13 cellular contexts compared by ENCODE assay signal in genomic region chrX:41090568-41091238, GRCh38. TPM values are rescaled to one million over a fixed set of nuclear protein-coding genes. Genes with fewer than 3 reads are reported as not detected.
A peak's percentile ranks its signal among the peaks of the same experiment; 100 is the strongest.
DNase-seq lines count a peak whose midpoint lies in the region; ATAC-seq and TF ChIP-seq lines count a peak whose summit lies in the region.
"Had no signal": no experiment of that assay in that cellular context is flagged by ENCODE, and none has a peak within 500 bp of the region (broad histone marks: within the 10 kb centered on the region; RNA-seq: fewer than 3 reads in every experiment).

No MANE protein-coding gene starts in this region.

- no peaks in the 10 kb centered on the region for H3K9me3 Mint-ChIP-seq in MCF 10A (ENCODE audit: unreplicated experiment)
- H3K9me3 Mint-ChIP-seq in activated naive CD8-positive, alpha-beta T cell treated with anti-CD3 and anti-CD28 coated beads, Interleukin-2, amount 10 ng/mL, durations not matched to agents 7 days and 5 days = no peaks in the 10 kb centered on the region

- H3K4me1 ChIP-seq in breast epithelium = peaks cover 0 to 5% of the 10 kb centered on the region in 2 donors
- H3K4me1 ChIP-seq in iPS-18a (ENCODE audit: control insufficient read depth, low read depth, low read length) = peaks cover 8% of the 10 kb centered on the region
- peaks cover 27% of the 10 kb centered on the region for H3K4me1 ChIP-seq in upper lobe of right lung
- peaks cover 31% of the 10 kb centered on the region for H3K4me1 ChIP-seq in Karpas-422 (ENCODE audit: low read length)

- no TSS peak for BruUV-seq in MCF 10A (replicated peaks; lab: Mats Ljungman, UMichigan)

- POLR2A ChIA-PET in MCF 10A (lab: Yijun Ruan, JAX) = interaction anchor here (0.8 to 1.8 kb wide), 3 partner anchors 9 to 356 kb away, joined by 3 to 5 read pairs (median 4); partner anchors contain the start of gene MED14
- POLR2A ChIA-PET in activated naive CD8-positive, alpha-beta T cell treated with anti-CD3 and anti-CD28 coated beads, Interleukin-2, amount 10 ng/mL, durations not matched to agents 7 days and 5 days (lab: Charles Lee) = interaction anchor here (0.9 kb wide), 1 partner anchor 9 kb away, joined by 3 read pairs; no protein-coding TSS in a partner anchor

- H3K9ac ChIP-seq in iPS-18a (ENCODE audit: low read length) = no peak overlapping the region
- H3K9ac ChIP-seq in Karpas-422 (ENCODE audit: low read length) = no peak overlapping the region

- H3K36me3 ChIP-seq in breast epithelium (no peaks in the 10 kb centered on the region), iPS-18a (ENCODE audit: control insufficient read depth, low read depth, low read length) (peaks cover 16% of the 10 kb centered on the region), upper lobe of right lung (no peaks in the 10 kb centered on the region), Karpas-422 (ENCODE audit: insufficient read depth, low read length) (peaks cover 29% of the 10 kb centered on the region; the same call in 1 of the 2 replicates)

- intact Hi-C loops in MCF 10A (cut with micrococcal nuclease) (no loop called here), breast epithelium (cut with DNase I; ENCODE audit: low total_unique reads) (no loop called here), upper lobe of right lung (cut with DNase I) (no loop called here)

- H3K27ac Mint-ChIP-seq in MCF 10A (ENCODE audit: low read depth, unreplicated experiment) = peak overlapping the region; percentile 79
- no peak overlapping the region for H3K27ac Mint-ChIP-seq in activated naive CD8-positive, alpha-beta T cell treated with anti-CD3 and anti-CD28 coated beads, Interleukin-2, amount 10 ng/mL, durations not matched to agents 7 days and 5 days

- H3K79me2 ChIP-seq in Karpas-422 (ENCODE audit: low read length) = peaks cover 100% of the 10 kb centered on the region

- TF ChIP-seq CTCF in MCF 10A (IDR thresholded peaks at IDR 0.05; ENCODE audit: unreplicated experiment) (no peak), breast epithelium (IDR thresholded peaks at IDR 0.05) (no peak), upper lobe of right lung (IDR thresholded peaks at IDR 0.05) (no peak)

- no peak overlapping the region for H3K4me2 ChIP-seq in Karpas-422 (ENCODE audit: low read depth, low read length, poor library complexity, severe bottlenecking)

- H3K27me3 Mint-ChIP-seq in MCF 10A (ENCODE audit: insufficient read depth, unreplicated experiment) = peaks cover 9% of the 10 kb centered on the region
- H3K27me3 Mint-ChIP-seq in activated naive CD8-positive, alpha-beta T cell treated with anti-CD3 and anti-CD28 coated beads, Interleukin-2, amount 10 ng/mL, durations not matched to agents 7 days and 5 days = no peaks in the 10 kb centered on the region

- peak overlapping the region in 1 of 3 donors; percentile 11 for H3K4me3 ChIP-seq in breast epithelium
- peak overlapping the region; percentile 74 for H3K4me3 ChIP-seq in iPS-18a (ENCODE audit: low read length)
- H3K4me3 ChIP-seq in upper lobe of right lung = peak overlapping the region; percentile 11
- H3K4me3 ChIP-seq in Karpas-422 (ENCODE audit: low read length) = no peak overlapping the region

- no peak for DNase-seq in MCF 10A (ENCODE audit: unreplicated experiment)
- DNase-seq in breast epithelium (ENCODE audit: low spot score in 2 of 2) = no peak
- no peak for DNase-seq in activated naive CD8-positive, alpha-beta T cell treated with anti-CD3 and anti-CD28 coated beads, Interleukin-2, amount 10 ng/mL, durations not matched to agents 7 days and 5 days
- DNase-seq in upper lobe of right lung = no peak
- DNase-seq in Karpas-422 = no peak
- no peak for DNase-seq in AML-193 (lab: John Stamatoyannopoulos, UW)
- DNase-seq: activated CD4-positive, alpha-beta T cell treated with anti-CD3 and anti-CD28 coated beads for 4 hours; foreskin melanocyte; NCI-H2171 treated with DMSO at 0.1 percent for 48 hours; SHP77 had no signal

- TF ChIP-seq POLR2A in breast epithelium (IDR thresholded peaks at IDR 0.05) = no peak

- peaks cover 22% of the 10 kb centered on the region for H3K4me1 Mint-ChIP-seq in MCF 10A (ENCODE audit: insufficient read depth, unreplicated experiment)
- peaks cover 29% of the 10 kb centered on the region for H3K4me1 Mint-ChIP-seq in activated naive CD8-positive, alpha-beta T cell treated with anti-CD3 and anti-CD28 coated beads, Interleukin-2, amount 10 ng/mL, durations not matched to agents 7 days and 5 days

- CTCF ChIA-PET in MCF 10A (lab: Yijun Ruan, JAX) = interaction anchor here (0.6 to 1.4 kb wide), 5 partner anchors 13 to 126 kb away, joined by 3 to 4 read pairs (median 3); no protein-coding TSS in a partner anchor

- peak overlapping the region; percentile 55 for H3K4me3 Mint-ChIP-seq in MCF 10A (ENCODE audit: unreplicated experiment)
- peak overlapping the region; percentile 47 for H3K4me3 Mint-ChIP-seq in activated naive CD8-positive, alpha-beta T cell treated with anti-CD3 and anti-CD28 coated beads, Interleukin-2, amount 10 ng/mL, durations not matched to agents 7 days and 5 days

- H3K27me3 ChIP-seq in breast epithelium = peaks cover 0 to 16% of the 10 kb centered on the region in 2 donors
- H3K27me3 ChIP-seq in iPS-18a (ENCODE audit: control insufficient read depth, insufficient read depth, low read length) = no peaks in the 10 kb centered on the region
- no peaks in the 10 kb centered on the region for H3K27me3 ChIP-seq in upper lobe of right lung
- no peaks in the 10 kb centered on the region for H3K27me3 ChIP-seq in Karpas-422 (ENCODE audit: low read length)

- H3K36me3 Mint-ChIP-seq in MCF 10A (ENCODE audit: insufficient read depth, unreplicated experiment) = no peaks in the 10 kb centered on the region
- H3K36me3 Mint-ChIP-seq in activated naive CD8-positive, alpha-beta T cell treated with anti-CD3 and anti-CD28 coated beads, Interleukin-2, amount 10 ng/mL, durations not matched to agents 7 days and 5 days = peaks cover 7% of the 10 kb centered on the region

- H3K9me3 ChIP-seq in breast epithelium = no peaks in the 10 kb centered on the region
- no peaks in the 10 kb centered on the region for H3K9me3 ChIP-seq in iPS-18a (ENCODE audit: control insufficient read depth, low read depth, low read length)
- H3K9me3 ChIP-seq in upper lobe of right lung = no peaks in the 10 kb centered on the region
- H3K9me3 ChIP-seq in Karpas-422 (ENCODE audit: low read length) = no peaks in the 10 kb centered on the region
- H3K9me3 ChIP-seq: BLaER1 treated with 17β-estradiol and CSF1 and Interleukin-3, amounts not matched to agents 10 nM and 100 nM had no signal

- H3K27ac ChIP-seq in breast epithelium = peak overlapping the region in 1 of 2 donors; percentile 17
- H3K27ac ChIP-seq in iPS-18a (ENCODE audit: low read length) = no peak overlapping the region
- H3K27ac ChIP-seq in upper lobe of right lung = no peak overlapping the region
- H3K27ac ChIP-seq in Karpas-422 (ENCODE audit: low read length) = no peak overlapping the region
- H3K27ac ChIP-seq: BLaER1 treated with 17β-estradiol and CSF1 and Interleukin-3, amounts not matched to agents 10 nM and 100 nM had no signal

- no peak overlapping the region for H2AFZ ChIP-seq in Karpas-422 (ENCODE audit: low read length)

- no peak for ATAC-seq in activated naive CD8-positive, alpha-beta T cell treated with anti-CD3 and anti-CD28 coated beads, Interleukin-2, amount 10 ng/mL, durations not matched to agents 7 days and 5 days (ENCODE audit: low read depth)
- no peak for ATAC-seq in upper lobe of right lung
- ATAC-seq in HG03139 (IDR thresholded peaks at IDR 0.05; ENCODE audit: unreplicated experiment) = no peak

- H4K20me1 ChIP-seq in Karpas-422 (ENCODE audit: insufficient read depth, low read depth, low read length) = peaks cover 80% of the 10 kb centered on the region

- H3K9me2 ChIP-seq in Karpas-422 (replicated peaks; ENCODE audit: insufficient read depth, low read length) = no peaks in the 10 kb centered on the region

RNA-seq across cellular contexts. Expression of gene USP9X, which starts 5.5 kb away (rescaled TPM):
- total RNA-seq in MCF 10A (2022) (68.6 and 77.9 TPM in 2 replicates), breast epithelium (100 to 1,000 TPM in 2 of 3 donors, 10 to 100 TPM in 1; 99.0 to 124 (median 112) TPM), upper lobe of right lung (71.5 TPM)
- total RNA-seq in activated naive CD8-positive, alpha-beta T cell treated with anti-CD3 and anti-CD28 coated beads, Interleukin-2, amount 10 ng/mL, durations not matched to agents 7 days and 5 days = 10 to 100 TPM; 56.9 to 65.7 TPM
- total RNA-seq in Karpas-422 (2014; rRNA removed; shearing (Covaris generic); ENCODE audit: low replicate concordance) = 68.8 and 160 TPM in 2 replicates
